8 cellular contexts compared by ENCODE assay signal in the genomic region with DNA sequence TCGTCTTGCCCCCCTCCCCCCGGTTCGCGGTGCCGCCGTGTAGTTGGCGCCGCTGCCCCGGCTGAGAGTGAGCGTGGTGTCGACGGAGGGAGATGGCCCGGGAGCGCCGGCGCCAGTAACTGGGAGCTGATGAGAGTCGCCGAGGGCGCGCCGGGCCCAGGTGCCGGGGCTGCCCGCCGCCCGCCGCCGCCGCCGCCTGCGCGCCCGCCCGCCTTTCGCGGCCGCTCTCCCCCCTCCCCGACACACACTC. TPM values are rescaled to one million over a fixed set of nuclear protein-coding genes. Genes with fewer than 3 reads are reported as not detected.
DNase-seq lines count a peak whose midpoint lies in the region; ATAC-seq and TF ChIP-seq lines count a peak whose summit lies in the region.

No MANE protein-coding gene starts in this region.

- H3K36me3 ChIP-seq in Caco-2 (ENCODE audit: control insufficient read depth, insufficient read depth, low read length), result peaks cover 5% of the 10 kb centered on the region; the same call in 1 of the 2 replicates
- peaks cover 29 to 38% of the 10 kb centered on the region in 2 experiments for H3K36me3 ChIP-seq in HCT116 (ENCODE audit: control insufficient read depth in 1 of 2, insufficient read depth in 2 of 2, low read length in 2 of 2)
- H3K36me3 ChIP-seq in Peyer's patch, result peaks cover 0 to 32% (median 0%) of the 10 kb centered on the region in 3 donors
- H3K36me3 ChIP-seq in skeletal muscle satellite cell (ENCODE audit: insufficient read depth, low read length), result peaks cover 36% of the 10 kb centered on the region

- peak; percentile 21 for ATAC-seq in HCT116

- H3K9ac ChIP-seq in HCT116 (ENCODE audit: low read length) (peak overlapping the region; percentile 97), skeletal muscle satellite cell (ENCODE audit: low read depth, low read length) (peak overlapping the region; percentile 100)

- H3K4me2 ChIP-seq in HCT116 (ENCODE audit: low read length) (peak overlapping the region; percentile 89), skeletal muscle satellite cell (ENCODE audit: low read length) (no peak overlapping the region)

- peaks cover 65% of the 10 kb centered on the region for H3K36me3 Mint-ChIP-seq in Caco-2 (ENCODE audit: insufficient read depth, unreplicated experiment)

- H3K27ac ChIP-seq in HCT116 (ENCODE audit: low read depth, low read length), result peak overlapping the region; percentile 77
- H3K27ac ChIP-seq in Peyer's patch, result peak overlapping the region; percentile 98 to 100 (median 98)

- peaks cover 77% of the 10 kb centered on the region for H3K79me2 ChIP-seq in HCT116 (ENCODE audit: insufficient read depth, low read length)

- TF ChIP-seq POLR2A in HCT116 (IDR thresholded peaks at IDR 0.05; ENCODE audit: borderline replicate concordance, extremely low read depth, insufficient read depth, insufficient read length) (no peak), Peyer's patch (IDR thresholded peaks at IDR 0.05) (no peak)

- no peaks in the 10 kb centered on the region for H3K9me3 Mint-ChIP-seq in Caco-2 (ENCODE audit: unreplicated experiment)

- DNase-seq in Caco-2 (no peak), HCT116 (ENCODE audit: low read depth, low spot score) (no peak), Peyer's patch (no peak), fibroblast of pulmonary artery (ENCODE audit: low read depth) (no peak), GM19240 (ENCODE audit: insufficient read length, low spot score) (no peak), NCI-H526 (lab: John Stamatoyannopoulos, UW) (no peak)
- no peak for DNase-seq in stimulated activated CD4-positive, alpha-beta T cell treated with anti-CD3 and anti-CD28 coated beads, Interleukin-1b, Interleukin-23, amount 100 ng/mL, for 48 hours

- H3K4me1 Mint-ChIP-seq in Caco-2 (ENCODE audit: low read depth, unreplicated experiment), result peaks cover 24% of the 10 kb centered on the region

- H3K4me3 ChIP-seq in Caco-2 (ENCODE audit: low read depth, low read length) (peak overlapping the region; percentile 98), HCT116 (replicated peaks in 1 of 2; ENCODE audit: low read depth in 1 of 2, low read length in 2 of 2) (peak overlapping the region; percentile 63 to 97), Peyer's patch (peak overlapping the region; percentile 94 to 99 (median 94)), fibroblast of pulmonary artery (replicated peaks; ENCODE audit: low read depth, low read length) (peak overlapping the region; percentile 77), skeletal muscle satellite cell (ENCODE audit: low read length) (peak overlapping the region; percentile 98)

- H3K4me3 Mint-ChIP-seq in Caco-2 (ENCODE audit: unreplicated experiment), result peak overlapping the region; percentile 100

- no peaks in the 10 kb centered on the region for H3K27me3 Mint-ChIP-seq in Caco-2 (ENCODE audit: insufficient read depth, unreplicated experiment)

- H3K27me3 ChIP-seq in Caco-2 (replicated peaks; ENCODE audit: control insufficient read depth, insufficient read depth, low read length), result no peaks in the 10 kb centered on the region
- H3K27me3 ChIP-seq in HCT116 (ENCODE audit: insufficient read depth, low read length), result no peaks in the 10 kb centered on the region
- H3K27me3 ChIP-seq in Peyer's patch, result no peaks in the 10 kb centered on the region
- no peaks in the 10 kb centered on the region for H3K27me3 ChIP-seq in skeletal muscle satellite cell (ENCODE audit: control insufficient read depth, insufficient read depth, low read length)

- H3K9me3 ChIP-seq in Caco-2 (no peaks in the 10 kb centered on the region), HCT116 (ENCODE audit: control insufficient read depth in 1 of 2, insufficient read depth in 1 of 2, low read depth in 1 of 2, low read length in 2 of 2) (no peaks in the 10 kb centered on the region), Peyer's patch (no peaks in the 10 kb centered on the region), skeletal muscle satellite cell (replicated peaks; ENCODE audit: low read length) (no peaks in the 10 kb centered on the region)

- H4K20me1 ChIP-seq in HCT116 (ENCODE audit: insufficient read depth), result peaks cover 29% of the 10 kb centered on the region; the same call in 1 of the 2 replicates

- intact Hi-C loops in Caco-2 (cut with micrococcal nuclease; ENCODE audit: unreplicated experiment), result loop anchor here (5.0 kb wide), 1 partner anchor 54 kb away; no protein-coding TSS in a partner anchor
- intact Hi-C loops in HCT116 (cut with micrococcal nuclease), result loop anchor here (2.0 kb wide), 1 partner anchor 100 kb away; no protein-coding TSS in a partner anchor

- H2AFZ ChIP-seq in HCT116 (ENCODE audit: low read depth, low read length, poor library complexity, severe bottlenecking), result no peak overlapping the region

- CTCF ChIA-PET in Caco-2 (lab: Charles Lee) (interaction anchor here (0.6 to 0.9 kb wide), 2 partner anchors 33 to 167 kb away, joined by 5 to 6 read pairs; no protein-coding TSS in a partner anchor), HCT116 (lab: Charles Lee) (no interaction called here)

- no peak for TF ChIP-seq RAD21 in HCT116 (IDR thresholded peaks at IDR 0.05; ENCODE audit: low read depth)

- H3K4me1 ChIP-seq in Caco-2 (peaks cover 16% of the 10 kb centered on the region), HCT116 (ENCODE audit: control insufficient read depth in 1 of 2, insufficient read depth in 2 of 2, low read length in 2 of 2) (peaks cover 4 to 22% of the 10 kb centered on the region in 2 experiments; a peak in 3 of 4 replicates), Peyer's patch (peaks cover 0 to 36% (median 2%) of the 10 kb centered on the region in 4 donors), skeletal muscle satellite cell (ENCODE audit: control insufficient read depth, insufficient read depth, low read length) (peaks cover 20% of the 10 kb centered on the region)

- POLR2A ChIA-PET in Caco-2 (lab: Charles Lee) (interaction anchor here (0.6 to 1.6 kb wide), 3 partner anchors 16 to 490 kb away, joined by 3 to 10 read pairs (median 6); no protein-coding TSS in a partner anchor), HCT116 (lab: Charles Lee) (interaction anchor here (0.6 kb wide), 2 partner anchors 647 to 750 kb away, joined by 3 to 5 read pairs; no protein-coding TSS in a partner anchor)

- RAD21 ChIA-PET in HCT116 (lab: Charles Lee; ENCODE audit: low non-redundant PET in 1 of 2, low total read pairs in 2 of 2, uncharacterized antibody in 2 of 2, unreplicated experiment in 2 of 2), result no interaction called here

- BruUV-seq in Caco-2 (replicated peaks; lab: Mats Ljungman, UMichigan) (no TSS peak), HCT116 (replicated peaks; lab: Mats Ljungman, UMichigan) (no TSS peak)

- no peaks in the 10 kb centered on the region for H3K9me2 ChIP-seq in HCT116 (ENCODE audit: insufficient read depth)

- TF ChIP-seq CTCF in Caco-2 (IDR thresholded peaks at IDR 0.05; ENCODE audit: insufficient read depth in 1 of 2, low read depth in 1 of 2, low read length in 1 of 2, severe bottlenecking in 1 of 2, unreplicated experiment in 1 of 2) (no peak), HCT116 (IDR thresholded peaks at IDR 0.05 in 2 of 3, conservative IDR thresholded peaks at IDR 0.05 in 1 of 3; ENCODE audit: borderline replicate concordance in 1 of 3, insufficient read depth in 1 of 3, low read depth in 2 of 3, low read length in 2 of 3) (no peak), Peyer's patch (IDR thresholded peaks at IDR 0.05) (no peak), fibroblast of pulmonary artery (IDR thresholded peaks at IDR 0.05; ENCODE audit: low read length, missing control alignments) (no peak)

- H3K27ac Mint-ChIP-seq in Caco-2 (ENCODE audit: unreplicated experiment), result peak overlapping the region; percentile 100

TF ChIP-seq in HCT116, 20 proteins besides CTCF, POLR2A, EP300 and RAD21 (continues in another document):
- TF ChIP-seq FOSL1 (IDR thresholded peaks at IDR 0.05; ENCODE audit: low read depth) (no peak), CBX3 (IDR thresholded peaks at IDR 0.05; ENCODE audit: low read depth) (no peak), EZH2 (IDR thresholded peaks at IDR 0.05) (no peak), ELF1 (IDR thresholded peaks at IDR 0.05; ENCODE audit: borderline replicate concordance, low read depth) (no peak), SIN3A (IDR thresholded peaks at IDR 0.05; ENCODE audit: low read depth) (no peak), YY1 (IDR thresholded peaks at IDR 0.05; ENCODE audit: extremely low read depth, insufficient replicate concordance, low read depth, low read length) (no peak), ATF3 (IDR thresholded peaks at IDR 0.05) (no peak), TCF7L2 (IDR thresholded peaks at IDR 0.05; ENCODE audit: borderline replicate concordance, extremely low read depth, insufficient read depth, insufficient read length) (no peak)
- TF ChIP-seq, protein P1, sequence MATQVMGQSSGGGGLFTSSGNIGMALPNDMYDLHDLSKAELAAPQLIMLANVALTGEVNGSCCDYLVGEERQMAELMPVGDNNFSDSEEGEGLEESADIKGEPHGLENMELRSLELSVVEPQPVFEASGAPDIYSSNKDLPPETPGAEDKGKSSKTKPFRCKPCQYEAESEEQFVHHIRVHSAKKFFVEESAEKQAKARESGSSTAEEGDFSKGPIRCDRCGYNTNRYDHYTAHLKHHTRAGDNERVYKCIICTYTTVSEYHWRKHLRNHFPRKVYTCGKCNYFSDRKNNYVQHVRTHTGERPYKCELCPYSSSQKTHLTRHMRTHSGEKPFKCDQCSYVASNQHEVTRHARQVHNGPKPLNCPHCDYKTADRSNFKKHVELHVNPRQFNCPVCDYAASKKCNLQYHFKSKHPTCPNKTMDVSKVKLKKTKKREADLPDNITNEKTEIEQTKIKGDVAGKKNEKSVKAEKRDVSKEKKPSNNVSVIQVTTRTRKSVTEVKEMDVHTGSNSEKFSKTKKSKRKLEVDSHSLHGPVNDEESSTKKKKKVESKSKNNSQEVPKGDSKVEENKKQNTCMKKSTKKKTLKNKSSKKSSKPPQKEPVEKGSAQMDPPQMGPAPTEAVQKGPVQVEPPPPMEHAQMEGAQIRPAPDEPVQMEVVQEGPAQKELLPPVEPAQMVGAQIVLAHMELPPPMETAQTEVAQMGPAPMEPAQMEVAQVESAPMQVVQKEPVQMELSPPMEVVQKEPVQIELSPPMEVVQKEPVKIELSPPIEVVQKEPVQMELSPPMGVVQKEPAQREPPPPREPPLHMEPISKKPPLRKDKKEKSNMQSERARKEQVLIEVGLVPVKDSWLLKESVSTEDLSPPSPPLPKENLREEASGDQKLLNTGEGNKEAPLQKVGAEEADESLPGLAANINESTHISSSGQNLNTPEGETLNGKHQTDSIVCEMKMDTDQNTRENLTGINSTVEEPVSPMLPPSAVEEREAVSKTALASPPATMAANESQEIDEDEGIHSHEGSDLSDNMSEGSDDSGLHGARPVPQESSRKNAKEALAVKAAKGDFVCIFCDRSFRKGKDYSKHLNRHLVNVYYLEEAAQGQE (IDR thresholded peaks at IDR 0.05; ENCODE audit: low read depth), result no peak

RNA-seq across cellular contexts. Expression of gene WAC, which starts 0.3 kb away (rescaled TPM):
- total RNA-seq in Caco-2 (2022), result 196 TPM in 2 replicates
- 117 TPM for total RNA-seq in HCT116 (2021; ENCODE audit: unreplicated experiment)
- 69.0 and 83.4 TPM in 2 replicates for polyA plus RNA-seq in HCT116 (2012)
- total RNA-seq in Peyer's patch, result 100 to 1,000 TPM in 2 of 4 donors, 10 to 100 TPM in 2; 72.7 to 145 (median 96.4) TPM
- total RNA-seq in skeletal muscle satellite cell (2012; rRNA removed), result 37.5 and 46.7 TPM in 2 replicates
